Comparison of ENCODE assay signal across 27 cellular contexts in genomic region chr17:8975091-8975707, GRCh38. TPM values are rescaled to one million over a fixed set of nuclear protein-coding genes. Genes with fewer than 3 reads are reported as not detected.
DNase-seq lines count a peak whose midpoint lies in the region; ATAC-seq, FAIRE-seq and TF ChIP-seq lines count a peak whose summit lies in the region.
"Had no signal": no experiment of that assay in that cellular context is flagged by ENCODE, and none has a peak within 500 bp of the region (broad histone marks: within the 10 kb centered on the region; RNA-seq: fewer than 3 reads in every experiment).

No MANE protein-coding gene starts in this region.

- FAIRE-seq in A549 (lab: Jason Lieb, UNC) (no peak), HepG2 (lab: Jason Lieb, UNC) (no peak), frontal cortex (lab: Jason Lieb, UNC) (no peak)

- ATAC-seq in A549, result no peak; a peak in 1 of 6 replicates
- ATAC-seq in HepG2, result no peak; the same call in 2 of the 3 replicates

- TF ChIP-seq EP300 in A549 (IDR thresholded peaks at IDR 0.05), result no peak
- TF ChIP-seq EP300 in HepG2 (IDR thresholded peaks at IDR 0.05; ENCODE audit: low read depth in 2 of 2, low read length in 2 of 2), result no peak
- TF ChIP-seq EP300 in HepG2 (CRISPR knock-in tag; IDR thresholded peaks at IDR 0.05; ENCODE audit: borderline replicate concordance), result no peak

- DNase-seq in A549 (ENCODE audit: low read depth in 1 of 2, low spot score in 1 of 2) (no peak), SK-MEL-5 (ENCODE audit: low read depth, low spot score) (peak; percentile 11), HepG2 (ENCODE audit: low spot score) (peak; percentile 10), frontal cortex (ENCODE audit: low spot score in 2 of 2) (no peak), mucosa of gallbladder (ENCODE audit: low spot score) (no peak), NCI-H526 treated with DMSO at 0.1 percent for 48 hours (lab: John Stamatoyannopoulos, UW) (no peak)
- DNase-seq: 8988T; CD8-positive, alpha-beta memory T cell; EL; GF-D8; GM23248; KBM-7; MV-4-11; NCI-H1105 treated with DMSO at 0.1 percent for 48 hours; NCI-H2029 treated with DMSO at 0.1 percent for 48 hours; NCI-H226; NCI-H510A treated with DMSO at 0.1 percent for 48 hours; NCI-H774; NK-92 treated with Interleukin-12 subunit alpha and Interleukin-12 subunit beta, amount 100 ng/mL, for 24 hours; Peyer's patch; SJCRH30 had no signal

- CTCF ChIA-PET in A549 (lab: Yijun Ruan, JAX) (interaction anchor here (1.0 to 1.4 kb wide), 5 partner anchors 10 to 28 kb away, joined by 3 to 5 read pairs (median 3); no protein-coding TSS in a partner anchor), HepG2 (lab: Yijun Ruan, JAX; ENCODE audit: low intra/inter-chr PET ratio, low total read pairs) (no interaction called here)

- H3K9ac ChIP-seq in HepG2 (ENCODE audit: insufficient read depth, low read depth, low read length), result no peak overlapping the region
- H3K9ac ChIP-seq: GM23248 had no signal

- H3K4me3 ChIP-seq in A549 (no peak overlapping the region), HepG2 (replicated peaks in 1 of 3; ENCODE audit: insufficient read depth in 1 of 3, low read depth in 2 of 3, low read length in 3 of 3) (no peak overlapping the region)
- H3K4me3 ChIP-seq: GM23248, HAP-1, Peyer's patch, SJCRH30 had no signal

- no peak overlapping the region for H3K4me2 ChIP-seq in A549
- H3K4me2 ChIP-seq in HepG2 (ENCODE audit: low read depth, low read length), result no peak overlapping the region

- no peaks in the 10 kb centered on the region for H4K20me1 ChIP-seq in HepG2 (ENCODE audit: insufficient read depth, low read length)

- H3K27ac ChIP-seq in A549, result no peak overlapping the region
- no peak overlapping the region for H3K27ac ChIP-seq in HepG2 (ENCODE audit: extremely low read length, insufficient read depth, low read length)
- H3K27ac ChIP-seq: C4-2B, GM23248, HL-60, Peyer's patch, SJCRH30 had no signal

- no peak overlapping the region for H2AFZ ChIP-seq in HepG2 (ENCODE audit: low read length)
- H2AFZ ChIP-seq: GM23248 had no signal

- WGBS in A549 (ENCODE audit: missing lambda C conversion rate), result 49% methylated on average over 9 of the region's 9 CpGs
- 23% methylated on average over 8 of the region's 9 CpGs for WGBS in HepG2 (ENCODE audit: low lambda C conversion rate)

- H3K9me3 ChIP-seq in A549 (peaks cover 22% of the 10 kb centered on the region), HepG2 (ENCODE audit: low read length) (no peaks in the 10 kb centered on the region)
- H3K9me3 ChIP-seq: HAP-1, Peyer's patch, SJCRH30 had no signal

- TF ChIP-seq POLR2A in A549 (IDR thresholded peaks at IDR 0.05; ENCODE audit: low read length) (no peak), HepG2 (IDR thresholded peaks at IDR 0.05; ENCODE audit: insufficient read depth in 1 of 2, low read depth in 2 of 2, low read length in 2 of 2) (no peak)

- H3K4me1 ChIP-seq in A549 (no peaks in the 10 kb centered on the region), HepG2 (ENCODE audit: insufficient read depth, low read length) (no peaks in the 10 kb centered on the region)
- H3K4me1 ChIP-seq: HAP-1, Peyer's patch, SJCRH30 had no signal

- no peaks in the 10 kb centered on the region for H3K79me2 ChIP-seq in HepG2 (ENCODE audit: insufficient read depth, low read length)

- no peaks in the 10 kb centered on the region for H3K27me3 ChIP-seq in HepG2 (ENCODE audit: control insufficient read depth in 1 of 2, insufficient read depth in 2 of 2, low read length in 2 of 2)
- H3K27me3 ChIP-seq: Peyer's patch, SJCRH30 had no signal

- POLR2A ChIA-PET in A549 (lab: Yijun Ruan, JAX) (no interaction called here), HepG2 (lab: Yijun Ruan, JAX) (no interaction called here)

- BruUV-seq in HepG2 (replicated peaks; lab: Mats Ljungman, UMichigan), result no TSS peak

- H3K36me3 ChIP-seq in HepG2 (replicated peaks in 1 of 2; ENCODE audit: control insufficient read depth in 1 of 2, insufficient read depth in 2 of 2, low read length in 2 of 2), result no peaks in the 10 kb centered on the region
- H3K36me3 ChIP-seq: HAP-1, Peyer's patch, SJCRH30 had no signal

- intact Hi-C loops in HepG2 (cut with micrococcal nuclease; ENCODE audit: unreplicated experiment), result no loop called here

- no peak for TF ChIP-seq RAD21 in A549 (conservative IDR thresholded peaks at IDR 0.05 in 1 of 2, IDR thresholded peaks at IDR 0.05 in 1 of 2)
- no peak for TF ChIP-seq RAD21 in HepG2 (CRISPR knock-in tag; IDR thresholded peaks at IDR 0.05)

- TF ChIP-seq CTCF in A549 (IDR thresholded peaks at IDR 0.05) (no peak), GM12874 (IDR thresholded peaks at IDR 0.05; ENCODE audit: insufficient read depth, low read depth, low read length) (0 out of 2 replicates have a peak, but pooled peaks have one; percentile 8), HepG2 (CRISPR knock-in tag; IDR thresholded peaks at IDR 0.05) (no peak)

- in situ Hi-C loops in SK-MEL-5 (cut with HindIII; ENCODE audit: low pct_unique_long_range_greater_than_20kb, low sequenced_read_pairs), result no loop called here
- in situ Hi-C loops in HepG2 (cut with HindIII; ENCODE audit: extremely low pct_ligation_motif_present, low pct_unique_long_range_greater_than_20kb), result loop anchor here (25.0 kb wide), 1 partner anchor 312 kb away; no protein-coding TSS in a partner anchor

RNA-seq across cellular contexts. Expression of gene PIK3R5, which starts 9.7 kb away (rescaled TPM):
- polyA plus RNA-seq in A549 (2011; rRNA removed) (0.01 TPM in 1 of 2 replicates, not detected in the other), A549 (2017; fragmentation: RNase III; extraction: RNeasy Plus Mini Kit Qiagen cat#74134 plus additional on column Dnase treatment) (not detected in 3 replicates), HepG2 (2011; rRNA removed) (not detected in 2 replicates)
- 0.01 and 0.10 TPM in 2 replicates for polyA plus RNA-seq in A549 (2012; cell fraction: cytosol; rRNA removed)
- 0.28 TPM in 1 of 2 replicates, not detected in the other for polyA plus RNA-seq in A549 (2012; cell fraction: nucleus; rRNA removed)
- polyA minus RNA-seq in A549 (2011; rRNA and poly(A)+ RNA removed), result not detected in 2 replicates
- total RNA-seq in SK-MEL-5 (2014; rRNA removed; shearing (Covaris generic)), result 0.82 and 2.3 TPM in 2 replicates
- 1.4 and 2.0 TPM in 2 replicates for polyA plus RNA-seq in SK-MEL-5 (2015; cell fraction: cytosol; rRNA removed)
- polyA plus RNA-seq in SK-MEL-5 (2015; cell fraction: nucleus; rRNA removed), result 1.5 and 4.1 TPM in 2 replicates
- total RNA-seq in HepG2 (2016; rRNA removed; fragmentation: Illumina TruSeq; extraction: Trizol) (not detected in 2 replicates), frontal cortex (0.41 TPM), mucosa of gallbladder (17.1 TPM)
- total RNA-seq in HepG2 (2016; cell fraction: cytosol; rRNA removed; fragmentation: Illumina TruSeq; extraction: Trizol; ENCODE audit: low read depth), result not detected in 2 replicates
- total RNA-seq in HepG2 (2016; cell fraction: insoluble cytoplasmic fraction; rRNA removed; fragmentation: Illumina TruSeq; extraction: Trizol), result not detected in 2 replicates
- total RNA-seq in HepG2 (2016; cell fraction: membrane; rRNA removed; fragmentation: Illumina TruSeq; extraction: Trizol), result not detected in 2 replicates
- not detected in 2 replicates for total RNA-seq in HepG2 (2016; cell fraction: nucleus; rRNA removed; fragmentation: Illumina TruSeq; extraction: Trizol)
- not detected in 2 replicates for polyA plus RNA-seq in HepG2 (2011; cell fraction: cytosol; rRNA removed)
- polyA plus RNA-seq in HepG2 (2011; cell fraction: nucleus; rRNA removed), result 0.09 TPM in 1 of 2 replicates, not detected in the other
- not detected in 2 replicates for polyA plus RNA-seq in HepG2 (2012)
- not detected in 2 replicates for polyA plus RNA-seq in HepG2 (2016; cell fraction: cytosol; fragmentation: Illumina TruSeq; extraction: Trizol; ENCODE audit: low read depth)
- polyA plus RNA-seq in HepG2 (2016; cell fraction: insoluble cytoplasmic fraction; fragmentation: Illumina TruSeq; extraction: Trizol; ENCODE audit: low read depth), result not detected in 2 replicates
- not detected in 2 replicates for polyA plus RNA-seq in HepG2 (2016; cell fraction: membrane; fragmentation: Illumina TruSeq; extraction: Trizol; ENCODE audit: low read depth)
- not detected in 2 replicates for polyA plus RNA-seq in HepG2 (2016; cell fraction: nucleus; fragmentation: Illumina TruSeq; extraction: Trizol; ENCODE audit: insufficient read depth, low read depth)
- 0.19 TPM in 1 of 2 replicates, not detected in the other for polyA minus RNA-seq in HepG2 (2011; rRNA and poly(A)+ RNA removed; ENCODE audit: low replicate concordance)
- not detected in 2 replicates for polyA minus RNA-seq in HepG2 (2011; cell fraction: cytosol; rRNA and poly(A)+ RNA removed)
- polyA minus RNA-seq in HepG2 (2011; cell fraction: nucleus; rRNA and poly(A)+ RNA removed), result not detected in 2 replicates
- total RNA-seq: HT-29, SJCRH30 had no signal
- polyA plus RNA-seq: GM23248 had no signal

RNA-seq across cellular contexts. Expression of gene NTN1, which starts 46.1 kb away (rescaled TPM):
- polyA plus RNA-seq in A549 (2011; rRNA removed) (0.13 and 0.21 TPM in 2 replicates), A549 (2017; fragmentation: RNase III; extraction: RNeasy Plus Mini Kit Qiagen cat#74134 plus additional on column Dnase treatment) (0.12 to 0.20 TPM (median 0.17 TPM) in 3 replicates), HepG2 (2011; rRNA removed) (0.03 and 0.05 TPM in 2 replicates)
- polyA plus RNA-seq in A549 (2012; cell fraction: cytosol; rRNA removed), result 0.09 and 0.18 TPM in 2 replicates
- 0.28 and 0.46 TPM in 2 replicates for polyA plus RNA-seq in A549 (2012; cell fraction: nucleus; rRNA removed)
- 0.10 and 0.12 TPM in 2 replicates for polyA minus RNA-seq in A549 (2011; rRNA and poly(A)+ RNA removed)
- 5.9 and 7.0 TPM in 2 replicates for total RNA-seq in SK-MEL-5 (2014; rRNA removed; shearing (Covaris generic))
- polyA plus RNA-seq in SK-MEL-5 (2015; cell fraction: cytosol; rRNA removed), result 17.2 and 19.4 TPM in 2 replicates
- polyA plus RNA-seq in SK-MEL-5 (2015; cell fraction: nucleus; rRNA removed), result 4.1 and 5.7 TPM in 2 replicates
- total RNA-seq in HepG2 (2016; rRNA removed; fragmentation: Illumina TruSeq; extraction: Trizol) (0.04 TPM in 1 of 2 replicates, not detected in the other), frontal cortex (6.5 TPM), mucosa of gallbladder (33.1 TPM)
- total RNA-seq in HepG2 (2016; cell fraction: cytosol; rRNA removed; fragmentation: Illumina TruSeq; extraction: Trizol; ENCODE audit: low read depth), result not detected in 2 replicates
- total RNA-seq in HepG2 (2016; cell fraction: insoluble cytoplasmic fraction; rRNA removed; fragmentation: Illumina TruSeq; extraction: Trizol), result 0.04 TPM in 1 of 2 replicates, not detected in the other
- not detected in 2 replicates for total RNA-seq in HepG2 (2016; cell fraction: membrane; rRNA removed; fragmentation: Illumina TruSeq; extraction: Trizol)
- total RNA-seq in HepG2 (2016; cell fraction: nucleus; rRNA removed; fragmentation: Illumina TruSeq; extraction: Trizol), result 0.09 TPM in 2 replicates
- 0.01 and 0.04 TPM in 2 replicates for polyA plus RNA-seq in HepG2 (2011; cell fraction: cytosol; rRNA removed)
- 0.11 and 0.12 TPM in 2 replicates for polyA plus RNA-seq in HepG2 (2011; cell fraction: nucleus; rRNA removed)
- 0.04 and 0.13 TPM in 2 replicates for polyA plus RNA-seq in HepG2 (2012)
- polyA plus RNA-seq in HepG2 (2016; cell fraction: cytosol; fragmentation: Illumina TruSeq; extraction: Trizol; ENCODE audit: low read depth), result not detected in 2 replicates
- not detected in 2 replicates for polyA plus RNA-seq in HepG2 (2016; cell fraction: insoluble cytoplasmic fraction; fragmentation: Illumina TruSeq; extraction: Trizol; ENCODE audit: low read depth)
- polyA plus RNA-seq in HepG2 (2016; cell fraction: membrane; fragmentation: Illumina TruSeq; extraction: Trizol; ENCODE audit: low read depth), result 0.02 TPM in 1 of 2 replicates, not detected in the other
- polyA plus RNA-seq in HepG2 (2016; cell fraction: nucleus; fragmentation: Illumina TruSeq; extraction: Trizol; ENCODE audit: insufficient read depth, low read depth), result not detected in 2 replicates
- 0.10 TPM in 1 of 2 replicates, not detected in the other for polyA minus RNA-seq in HepG2 (2011; rRNA and poly(A)+ RNA removed; ENCODE audit: low replicate concordance)
- not detected in 2 replicates for polyA minus RNA-seq in HepG2 (2011; cell fraction: cytosol; rRNA and poly(A)+ RNA removed)
- polyA minus RNA-seq in HepG2 (2011; cell fraction: nucleus; rRNA and poly(A)+ RNA removed), result 0.12 and 0.13 TPM in 2 replicates
- total RNA-seq: T-helper 1 cell treated with Interleukin-12 subunit alpha and Interleukin-12 subunit beta and Interleukin-4 antibody, amounts not matched to agents 30 ng/mL and 1 ng/mL, for 36 hours had no signal
- polyA plus RNA-seq: CD8-positive, alpha-beta memory T cell had no signal

Comparison
In these comparisons a context has a peak if more than half of its experiments do, and no peak if none do; other contexts are left out.
1. DNase-seq: peak in SK-MEL-5 (single experiment) and HepG2 (single experiment); none in A549 (0 of 2), frontal cortex (0 of 2), mucosa of gallbladder (single experiment) and NCI-H526 treated with DMSO at 0.1 percent for 48 hours (single experiment).